In genomic region chr15:88546248-88547129, GRCh38 we compare ENCODE assay signal across 8 cellular contexts. TPM values are rescaled to one million over a fixed set of nuclear protein-coding genes. Genes with fewer than 3 reads are reported as not detected.
DNase-seq lines count a peak whose midpoint lies in the region; ATAC-seq and TF ChIP-seq lines count a peak whose summit lies in the region.

Gene DET1, minus strand, starts transcription at chr15:88546681. Its CDS starts 14,976 bp downstream, at chr15:88531705.

- no peaks in the 10 kb centered on the region for H3K27me3 ChIP-seq in BJ (ENCODE audit: control insufficient read depth, insufficient read depth, low read length)

- POLR2A ChIA-PET in BJ (lab: Charles Lee), result no interaction called here

- H3K36me3 Mint-ChIP-seq in chondrocyte (ENCODE audit: low read depth), result no peaks in the 10 kb centered on the region

- peak within 1 kb of the TSS; percentile 89 for H3K4me3 Mint-ChIP-seq in chondrocyte (ENCODE audit: unreplicated experiment)

- H3K36me3 ChIP-seq in BJ (ENCODE audit: control insufficient read depth, insufficient read depth, low read length), result no peaks in the 10 kb centered on the region

- no peaks in the 10 kb centered on the region for H3K27me3 Mint-ChIP-seq in chondrocyte (ENCODE audit: low read depth)

- peak within 1 kb of the TSS; percentile 81 for H3K4me3 ChIP-seq in BJ (ENCODE audit: low read depth, low read length)

- no peaks in the 10 kb centered on the region for H3K9me3 Mint-ChIP-seq in chondrocyte (ENCODE audit: low read depth)

- peaks cover 12% of the 10 kb centered on the region for H3K4me1 Mint-ChIP-seq in chondrocyte (ENCODE audit: low read depth)

- peak; percentile 74 for DNase-seq in BJ (ENCODE audit: low read depth)
- DNase-seq in NCI-H446 treated with DMSO at 0.1 percent for 48 hours (lab: John Stamatoyannopoulos, UW), result peak; percentile 88
- DNase-seq in activated CD4-positive, alpha-beta T cell treated with anti-CD3 and anti-CD28 coated beads for 1 hour, result peak; percentile 91
- DNase-seq in chondrocyte (ENCODE audit: low spot score), result peak; percentile 94
- DNase-seq in kidney tubule cell (ENCODE audit: low spot score), result peak; percentile 98
- peak; percentile 80 to 88 for DNase-seq in stimulated activated CD4-positive, alpha-beta T cell treated with anti-CD3 and anti-CD28 coated beads, Interleukin-1b, Interleukin-23, amount 100 ng/mL, for 1 hour (ENCODE audit: low read depth in 2 of 2)

- peak within 1 kb of the TSS; percentile 76 for H3K27ac Mint-ChIP-seq in chondrocyte (ENCODE audit: unreplicated experiment)

- peak; percentile 87 for TF ChIP-seq CTCF in BJ (IDR thresholded peaks at IDR 0.05; ENCODE audit: insufficient read depth, low read depth, low read length)
- peak; percentile 85 for TF ChIP-seq CTCF in chondrocyte (IDR thresholded peaks at IDR 0.05)

- peak; percentile 44 for TF ChIP-seq POLR2A in GM19193 (IDR thresholded peaks at IDR 0.05; ENCODE audit: extremely low read depth, insufficient read depth, insufficient read length)

- peak; percentile 99 for ATAC-seq in HG03432 (IDR thresholded peaks at IDR 0.05; ENCODE audit: unreplicated experiment)

- CTCF ChIA-PET in BJ (lab: Yijun Ruan, JAX), result no interaction called here

RNA-seq across cellular contexts. Expression of gene DET1, which starts in this region (rescaled TPM):
- polyA plus RNA-seq in BJ (2011; rRNA removed), result 10.4 and 11.0 TPM in 2 replicates
- polyA minus RNA-seq in BJ (2011; rRNA and poly(A)+ RNA removed), result 7.9 and 9.4 TPM in 2 replicates
- 4.1 to 6.4 TPM (median 4.7 TPM) in 3 replicates for total RNA-seq in chondrocyte

Comparison
In these comparisons a context has a peak if more than half of its experiments do, and no peak if none do; other contexts are left out.
1. Peak in every context shown above with its lines: DNase-seq, ATAC-seq and H3K4me3 ChIP-seq.